1 cellular context compared by ENCODE assay signal in genomic region chr7:151782598-151783448, GRCh38.
TF ChIP-seq lines count a peak whose summit lies in the region.

No MANE protein-coding gene starts in this region.

TF ChIP-seq in K562, 482 proteins besides CTCF, POLR2A, EP300 and RAD21 (continued from another document):
- TF ChIP-seq RREB1 (CRISPR knock-in tag; IDR thresholded peaks at IDR 0.05): 0 out of 2 replicates have a peak, but pooled peaks have one; percentile 48
TF ChIP-seq in K562: peak in this region for 68.
